ENCODE assay signal across 2 cellular contexts in genomic region chr6:47106721-47107197, GRCh38.
TF ChIP-seq lines count a peak whose summit lies in the region.

No MANE protein-coding gene starts in this region.

TF ChIP-seq in HepG2, 621 proteins besides CTCF, POLR2A, EP300 and RAD21:
- TF ChIP-seq TFE3 (CRISPR knock-in tag; IDR thresholded peaks at IDR 0.05): 0 out of 2 replicates have a peak, but pooled peaks have one; percentile 41
- peak; percentile 30; the same call in 1 of the 2 replicates for TF ChIP-seq ONECUT2 (CRISPR knock-in tag; IDR thresholded peaks at IDR 0.05)
- TF ChIP-seq ATF6 (CRISPR knock-in tag; conservative IDR thresholded peaks at IDR 0.05): no peak
- TF ChIP-seq ZNF292 (CRISPR knock-in tag; IDR thresholded peaks at IDR 0.05; ENCODE audit: borderline replicate concordance, low read depth): 0 out of 2 replicates have a peak, but pooled peaks have one; percentile 18
- no peak for TF ChIP-seq TAF15 (IDR thresholded peaks at IDR 0.05; ENCODE audit: low read depth, low read length, poor library complexity, severe bottlenecking)
- TF ChIP-seq SAP130 (CRISPR knock-in tag; IDR thresholded peaks at IDR 0.05; ENCODE audit: low read depth): 0 out of 2 replicates have a peak, but pooled peaks have one; percentile 1
- TF ChIP-seq TEAD3 (CRISPR knock-in tag; optimal IDR thresholded peaks at IDR 0.05; ENCODE audit: borderline replicate concordance): peak; percentile 88
- TF ChIP-seq SALL1 (CRISPR knock-in tag; IDR thresholded peaks at IDR 0.05): peak; percentile 50; the same call in 1 of the 2 replicates
- TF ChIP-seq RORA (CRISPR knock-in tag; IDR thresholded peaks at IDR 0.05): no peak
- 0 out of 2 replicates have a peak, but pooled peaks have one; percentile 20 for TF ChIP-seq KAT8 (CRISPR knock-in tag; IDR thresholded peaks at IDR 0.05)
- TF ChIP-seq ZNF644 (CRISPR knock-in tag; IDR thresholded peaks at IDR 0.05; ENCODE audit: low read depth): peak; percentile 72
- 0 out of 2 replicates have a peak, but pooled peaks have one; percentile 19 for TF ChIP-seq HOXA3 (CRISPR knock-in tag; IDR thresholded peaks at IDR 0.05)
- 0 out of 2 replicates have a peak, but pooled peaks have one; percentile 21 for TF ChIP-seq CCDC6 (CRISPR knock-in tag; IDR thresholded peaks at IDR 0.05)
- TF ChIP-seq, protein P1, sequence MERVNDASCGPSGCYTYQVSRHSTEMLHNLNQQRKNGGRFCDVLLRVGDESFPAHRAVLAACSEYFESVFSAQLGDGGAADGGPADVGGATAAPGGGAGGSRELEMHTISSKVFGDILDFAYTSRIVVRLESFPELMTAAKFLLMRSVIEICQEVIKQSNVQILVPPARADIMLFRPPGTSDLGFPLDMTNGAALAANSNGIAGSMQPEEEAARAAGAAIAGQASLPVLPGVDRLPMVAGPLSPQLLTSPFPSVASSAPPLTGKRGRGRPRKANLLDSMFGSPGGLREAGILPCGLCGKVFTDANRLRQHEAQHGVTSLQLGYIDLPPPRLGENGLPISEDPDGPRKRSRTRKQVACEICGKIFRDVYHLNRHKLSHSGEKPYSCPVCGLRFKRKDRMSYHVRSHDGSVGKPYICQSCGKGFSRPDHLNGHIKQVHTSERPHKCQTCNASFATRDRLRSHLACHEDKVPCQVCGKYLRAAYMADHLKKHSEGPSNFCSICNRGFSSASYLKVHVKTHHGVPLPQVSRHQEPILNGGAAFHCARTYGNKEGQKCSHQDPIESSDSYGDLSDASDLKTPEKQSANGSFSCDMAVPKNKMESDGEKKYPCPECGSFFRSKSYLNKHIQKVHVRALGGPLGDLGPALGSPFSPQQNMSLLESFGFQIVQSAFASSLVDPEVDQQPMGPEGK (CRISPR knock-in tag; IDR thresholded peaks at IDR 0.05): 0 out of 2 replicates have a peak, but pooled peaks have one; percentile 16
- 0 out of 2 replicates have a peak, but pooled peaks have one; percentile 30 for TF ChIP-seq CBX5 (CRISPR knock-in tag; IDR thresholded peaks at IDR 0.05; ENCODE audit: borderline replicate concordance)
- TF ChIP-seq MAFK (conservative IDR thresholded peaks at IDR 0.05 in 1 of 2, IDR thresholded peaks at IDR 0.05 in 1 of 2; ENCODE audit: low read length in 2 of 2): no peak
- TF ChIP-seq, protein P2, sequence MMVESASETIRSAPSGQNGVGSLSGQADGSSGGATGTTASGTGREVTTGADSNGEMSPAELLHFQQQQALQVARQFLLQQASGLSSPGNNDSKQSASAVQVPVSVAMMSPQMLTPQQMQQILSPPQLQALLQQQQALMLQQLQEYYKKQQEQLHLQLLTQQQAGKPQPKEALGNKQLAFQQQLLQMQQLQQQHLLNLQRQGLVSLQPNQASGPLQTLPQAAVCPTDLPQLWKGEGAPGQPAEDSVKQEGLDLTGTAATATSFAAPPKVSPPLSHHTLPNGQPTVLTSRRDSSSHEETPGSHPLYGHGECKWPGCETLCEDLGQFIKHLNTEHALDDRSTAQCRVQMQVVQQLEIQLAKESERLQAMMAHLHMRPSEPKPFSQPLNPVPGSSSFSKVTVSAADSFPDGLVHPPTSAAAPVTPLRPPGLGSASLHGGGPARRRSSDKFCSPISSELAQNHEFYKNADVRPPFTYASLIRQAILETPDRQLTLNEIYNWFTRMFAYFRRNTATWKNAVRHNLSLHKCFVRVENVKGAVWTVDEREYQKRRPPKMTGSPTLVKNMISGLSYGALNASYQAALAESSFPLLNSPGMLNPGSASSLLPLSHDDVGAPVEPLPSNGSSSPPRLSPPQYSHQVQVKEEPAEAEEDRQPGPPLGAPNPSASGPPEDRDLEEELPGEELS (CRISPR knock-in tag; IDR thresholded peaks at IDR 0.05): 0 out of 2 replicates have a peak, but pooled peaks have one; percentile 12
- peak; percentile 45; the same call in 1 of the 2 replicates for TF ChIP-seq SOX5 (CRISPR knock-in tag; IDR thresholded peaks at IDR 0.05; ENCODE audit: borderline replicate concordance)

TF ChIP-seq in K562, 482 proteins besides CTCF, POLR2A, EP300 and RAD21 (continued from another document):
- TF ChIP-seq, protein P3, sequence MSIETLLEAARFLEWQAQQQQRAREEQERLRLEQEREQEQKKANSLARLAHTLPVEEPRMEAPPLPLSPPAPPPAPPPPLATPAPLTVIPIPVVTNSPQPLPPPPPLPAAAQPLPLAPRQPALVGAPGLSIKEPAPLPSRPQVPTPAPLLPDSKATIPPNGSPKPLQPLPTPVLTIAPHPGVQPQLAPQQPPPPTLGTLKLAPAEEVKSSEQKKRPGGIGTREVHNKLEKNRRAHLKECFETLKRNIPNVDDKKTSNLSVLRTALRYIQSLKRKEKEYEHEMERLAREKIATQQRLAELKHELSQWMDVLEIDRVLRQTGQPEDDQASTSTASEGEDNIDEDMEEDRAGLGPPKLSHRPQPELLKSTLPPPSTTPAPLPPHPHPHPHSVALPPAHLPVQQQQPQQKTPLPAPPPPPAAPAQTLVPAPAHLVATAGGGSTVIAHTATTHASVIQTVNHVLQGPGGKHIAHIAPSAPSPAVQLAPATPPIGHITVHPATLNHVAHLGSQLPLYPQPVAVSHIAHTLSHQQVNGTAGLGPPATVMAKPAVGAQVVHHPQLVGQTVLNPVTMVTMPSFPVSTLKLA (conservative IDR thresholded peaks at IDR 0.05): no peak
- no peak for TF ChIP-seq SMC3 (conservative IDR thresholded peaks at IDR 0.05; ENCODE audit: insufficient read depth, low read depth, low read length)
- TF ChIP-seq, protein P4, sequence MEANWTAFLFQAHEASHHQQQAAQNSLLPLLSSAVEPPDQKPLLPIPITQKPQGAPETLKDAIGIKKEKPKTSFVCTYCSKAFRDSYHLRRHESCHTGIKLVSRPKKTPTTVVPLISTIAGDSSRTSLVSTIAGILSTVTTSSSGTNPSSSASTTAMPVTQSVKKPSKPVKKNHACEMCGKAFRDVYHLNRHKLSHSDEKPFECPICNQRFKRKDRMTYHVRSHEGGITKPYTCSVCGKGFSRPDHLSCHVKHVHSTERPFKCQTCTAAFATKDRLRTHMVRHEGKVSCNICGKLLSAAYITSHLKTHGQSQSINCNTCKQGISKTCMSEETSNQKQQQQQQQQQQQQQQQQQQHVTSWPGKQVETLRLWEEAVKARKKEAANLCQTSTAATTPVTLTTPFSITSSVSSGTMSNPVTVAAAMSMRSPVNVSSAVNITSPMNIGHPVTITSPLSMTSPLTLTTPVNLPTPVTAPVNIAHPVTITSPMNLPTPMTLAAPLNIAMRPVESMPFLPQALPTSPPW (CRISPR knock-in tag; IDR thresholded peaks at IDR 0.05): peak; percentile 53
- 0 out of 2 replicates have a peak, but pooled peaks have one; percentile 38 for TF ChIP-seq FOXJ2 (tag; IDR thresholded peaks at IDR 0.05)
